ENCODE assay signal across 1 cellular context in the genomic region with DNA sequence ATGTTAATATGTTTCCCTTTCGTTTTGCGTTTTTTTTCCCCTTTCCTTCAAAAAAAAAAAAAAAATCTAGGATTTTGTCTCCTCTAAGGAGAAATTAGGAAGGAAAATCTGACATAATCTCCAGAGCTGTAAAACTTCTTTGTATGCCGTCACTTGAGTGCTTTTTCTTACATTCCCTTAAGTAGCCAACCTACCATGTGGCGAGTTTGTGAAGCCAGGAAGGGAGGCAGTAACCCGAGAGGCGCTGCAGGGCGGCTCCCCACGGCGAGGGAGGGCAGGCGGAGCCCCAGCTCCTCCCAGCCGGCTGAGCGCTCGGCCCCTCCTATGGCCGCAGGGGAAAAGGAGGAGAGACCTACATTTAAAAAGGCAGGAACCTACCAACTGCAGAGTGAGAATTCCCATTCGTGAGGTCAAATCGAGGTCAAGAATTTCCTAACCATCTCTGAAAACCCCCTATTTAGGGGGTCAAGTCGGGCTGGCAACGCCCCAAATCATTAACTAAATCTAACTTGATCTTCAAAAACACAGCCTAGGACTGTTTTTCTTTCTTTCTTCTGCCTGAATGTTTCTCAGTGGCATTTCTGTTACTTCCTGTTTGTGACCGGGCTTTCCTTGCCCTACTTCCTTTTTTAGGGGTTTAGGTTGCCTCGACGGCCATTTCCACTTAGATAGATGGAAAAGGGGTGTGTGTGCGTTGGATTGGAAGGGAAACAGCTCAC.
A peak's percentile ranks its signal among the peaks of the same experiment; 100 is the strongest.
TF ChIP-seq lines count a peak whose summit lies in the region.

No MANE protein-coding gene starts in this region.

TF ChIP-seq in HepG2, 621 proteins besides CTCF, POLR2A, EP300 and RAD21 (continued from another document):
- no peak for TF ChIP-seq ZNF318 (CRISPR knock-in tag; IDR thresholded peaks at IDR 0.05)
- no peak for TF ChIP-seq SUZ12 (IDR thresholded peaks at IDR 0.05; ENCODE audit: low read depth, low read length)
- TF ChIP-seq U2AF2 (IDR thresholded peaks at IDR 0.05; ENCODE audit: low read depth, low read length), result no peak
- no peak for TF ChIP-seq KDM4B (CRISPR knock-in tag; IDR thresholded peaks at IDR 0.05)
- peak; percentile 36; the same call in 1 of the 2 replicates for TF ChIP-seq POGZ (CRISPR knock-in tag; IDR thresholded peaks at IDR 0.05)
- peak; percentile 18; the same call in 1 of the 2 replicates for TF ChIP-seq STAG1 (CRISPR knock-in tag; IDR thresholded peaks at IDR 0.05)
- TF ChIP-seq KDM5B (CRISPR knock-in tag; IDR thresholded peaks at IDR 0.05; ENCODE audit: borderline replicate concordance), result no peak
- TF ChIP-seq FOXC1 (CRISPR knock-in tag; IDR thresholded peaks at IDR 0.05; ENCODE audit: borderline replicate concordance), result no peak
- TF ChIP-seq RXRA (CRISPR knock-in tag; IDR thresholded peaks at IDR 0.05), result peak; percentile 30; the same call in 1 of the 2 replicates
TF ChIP-seq in HepG2: peak in this region for 46.
